Comparison of ENCODE assay signal across 21 cellular contexts in genomic region chr15:60135961-60136360, GRCh38.
"Had no signal": no experiment of that assay in that cellular context is flagged by ENCODE, and none has a peak within 500 bp of the region (broad histone marks: within the 10 kb centered on the region; RNA-seq: fewer than 3 reads in every experiment).

No MANE protein-coding gene starts in this region.

- FAIRE-seq: colon, endothelial cell of umbilical vein, frontal cortex, islet of Langerhans had no signal

- ATAC-seq: activated CD8-positive, alpha-beta memory T cell treated with anti-CD3 and anti-CD28 coated beads, Interleukin-2, amount 10 ng/mL, durations not matched to agents 7 days and 5 days; activated CD8-positive, alpha-beta T cell treated with anti-CD3 and anti-CD28 coated beads for 36 hours; body of pancreas; effector memory CD8-positive, alpha-beta T cell; esophagus mucosa; left colon; upper lobe of right lung had no signal

- DNase-seq: activated CD4-positive, alpha-beta T cell treated with anti-CD3 and anti-CD28 coated beads, Interleukin-2, amount 10 ng/mL, durations not matched to agents 7 days and 5 days; activated CD8-positive, alpha-beta memory T cell treated with anti-CD3 and anti-CD28 coated beads, Interleukin-2, amount 10 ng/mL, durations not matched to agents 7 days and 5 days; activated CD8-positive, alpha-beta T cell treated with anti-CD3 and anti-CD28 coated beads for 36 hours; activated effector memory CD4-positive, alpha-beta T cell treated with anti-CD3 and anti-CD28 coated beads, Interleukin-2, amount 50 U/mL, for 16 hours; activated naive CD4-positive, alpha-beta T cell treated with anti-CD3 and anti-CD28 coated beads, Interleukin-2, amount 10 ng/mL, durations not matched to agents 7 days and 5 days; activated T-cell treated with anti-CD3 and anti-CD28 coated beads for 4 hours; body of pancreas; effector memory CD8-positive, alpha-beta T cell; left colon; mesendoderm; naive B cell; spleen; stimulated activated CD4-positive, alpha-beta T cell treated with anti-CD3 and anti-CD28 coated beads, Interleukin-4, amount 100 ng/mL, for 1 hour; stimulated activated naive CD4-positive, alpha-beta T cell; thyroid gland; upper lobe of right lung had no signal
